In the genomic region with DNA sequence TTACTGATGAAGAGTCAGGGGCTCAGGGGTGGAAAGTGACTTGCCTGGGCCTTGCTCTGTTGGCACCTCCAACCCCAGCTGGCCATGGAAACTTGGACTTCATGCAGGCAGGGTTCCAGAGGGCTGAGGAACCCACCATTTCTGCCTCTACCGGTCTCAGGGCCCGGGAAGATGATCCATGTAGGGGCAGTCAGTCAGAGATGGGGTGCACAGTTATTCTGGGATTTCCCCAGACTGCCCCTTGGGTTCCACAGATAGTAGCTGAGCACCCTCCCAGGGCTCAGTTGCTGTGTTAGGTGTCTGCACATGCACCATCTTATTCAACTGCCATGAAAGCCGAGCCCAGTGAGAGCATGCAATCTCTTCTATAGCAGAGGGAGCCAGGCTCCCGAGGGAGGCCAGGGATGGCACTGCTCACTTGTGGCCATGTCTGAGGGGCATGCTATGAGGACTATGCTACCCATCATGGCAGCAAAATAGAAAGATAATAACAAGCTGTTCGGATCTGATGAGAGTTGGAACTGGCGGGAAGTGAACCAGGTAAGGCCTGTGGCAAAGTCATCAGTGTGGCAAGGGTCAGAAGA, we compare ENCODE assay signal across 24 cellular contexts. TPM values are rescaled to one million over a fixed set of nuclear protein-coding genes. Genes with fewer than 3 reads are reported as not detected.
A peak's percentile ranks its signal among the peaks of the same experiment; 100 is the strongest.
DNase-seq lines count a peak whose midpoint lies in the region; ATAC-seq and TF ChIP-seq lines count a peak whose summit lies in the region.
"Had no signal": no experiment of that assay in that cellular context is flagged by ENCODE, and none has a peak within 500 bp of the region (broad histone marks: within the 10 kb centered on the region; RNA-seq: fewer than 3 reads in every experiment).

No MANE protein-coding gene starts in this region.

- H3K4me3 ChIP-seq in endodermal cell (ENCODE audit: low read length) = no peak overlapping the region
- H3K4me3 ChIP-seq: cardiac muscle cell had no signal

- H3K9me3 Mint-ChIP-seq in endodermal cell (no peaks in the 10 kb centered on the region), progenitor cell of endocrine pancreas (ENCODE audit: low read depth) (no peaks in the 10 kb centered on the region)
- H3K9me3 Mint-ChIP-seq: CD8-positive, alpha-beta T cell; WTC11 had no signal

- TF ChIP-seq CTCF in endodermal cell (conservative IDR thresholded peaks at IDR 0.05) (no peak), progenitor cell of endocrine pancreas (IDR thresholded peaks at IDR 0.05; ENCODE audit: unreplicated experiment) (no peak)

- DNase-seq in activated effector memory CD4-positive, alpha-beta T cell treated with anti-CD3 and anti-CD28 coated beads, Interleukin-2, amount 50 U/mL, for 16 hours = peak; percentile 34
- DNase-seq in activated effector memory CD4-positive, alpha-beta T cell treated with Interleukin-2 at 50 U/mL for 16 hours = no peak
- DNase-seq in endodermal cell (peak; percentile 22), progenitor cell of endocrine pancreas (ENCODE audit: low spot score, unreplicated experiment) (peak; percentile 4), ureter (ENCODE audit: low spot score) (peak; percentile 29), NCI-H2171 treated with DMSO at 0.1 percent for 48 hours (lab: John Stamatoyannopoulos, UW) (no peak), MV-4-11 (lab: John Stamatoyannopoulos, UW) (no peak)
- DNase-seq: 8988T; activated CD4-positive, alpha-beta T cell treated with anti-CD3 and anti-CD28 coated beads, Interleukin-2, amount 50 U/mL, for 4 hours; activated T-cell treated with anti-CD3 and anti-CD28 coated beads for 4 hours; amniotic stem cell; DMS53; foreskin keratinocyte; GDM1; H7; islet precursor cell; NCI-H1694 treated with DMSO at 0.1 percent for 48 hours; NCI-H774; T1000 had no signal

- no peak overlapping the region for H3K27ac Mint-ChIP-seq in endodermal cell
- no peak overlapping the region for H3K27ac Mint-ChIP-seq in progenitor cell of endocrine pancreas
- H3K27ac Mint-ChIP-seq: CD8-positive, alpha-beta T cell; WTC11 had no signal

- no peak for ATAC-seq in HG03108 (IDR thresholded peaks at IDR 0.05; ENCODE audit: unreplicated experiment)
- ATAC-seq: CD8-positive, alpha-beta T cell; foreskin keratinocyte; WTC11 had no signal

- no peaks in the 10 kb centered on the region for H3K36me3 Mint-ChIP-seq in endodermal cell (ENCODE audit: low read depth)
- no peaks in the 10 kb centered on the region for H3K36me3 Mint-ChIP-seq in progenitor cell of endocrine pancreas (ENCODE audit: insufficient read depth)
- H3K36me3 Mint-ChIP-seq: CD8-positive, alpha-beta T cell; WTC11 had no signal

- H3K27ac ChIP-seq in endodermal cell (ENCODE audit: low read depth, low read length) = no peak overlapping the region
- H3K27ac ChIP-seq: cardiac muscle cell, epithelial cell of prostate, foreskin keratinocyte had no signal

- H3K27me3 ChIP-seq in endodermal cell (ENCODE audit: control insufficient read depth, insufficient read depth, low read length, poor library complexity, severe bottlenecking) = no peaks in the 10 kb centered on the region
- H3K27me3 ChIP-seq: cardiac muscle cell, foreskin keratinocyte had no signal

- H3K36me3 ChIP-seq in endodermal cell (ENCODE audit: control insufficient read depth, insufficient read depth, low read length) = no peaks in the 10 kb centered on the region
- H3K36me3 ChIP-seq: cardiac muscle cell had no signal

- H3K27me3 Mint-ChIP-seq in endodermal cell (ENCODE audit: insufficient read depth) = peaks cover 24% of the 10 kb centered on the region
- peaks cover 59% of the 10 kb centered on the region for H3K27me3 Mint-ChIP-seq in progenitor cell of endocrine pancreas

- peaks cover 13% of the 10 kb centered on the region for H3K4me1 Mint-ChIP-seq in endodermal cell
- H3K4me1 Mint-ChIP-seq in progenitor cell of endocrine pancreas (ENCODE audit: low read depth) = peaks cover 5% of the 10 kb centered on the region

- no peak overlapping the region for H3K4me3 Mint-ChIP-seq in endodermal cell
- H3K4me3 Mint-ChIP-seq in progenitor cell of endocrine pancreas (ENCODE audit: low read depth) = no peak overlapping the region
- H3K4me3 Mint-ChIP-seq: CD8-positive, alpha-beta T cell; WTC11 had no signal

- H3K4me1 ChIP-seq in endodermal cell (ENCODE audit: control insufficient read depth, insufficient read depth, low read length) = peaks cover 4% of the 10 kb centered on the region

- H3K9me3 ChIP-seq in endodermal cell (ENCODE audit: control insufficient read depth, low read length) = no peaks in the 10 kb centered on the region

- no peak overlapping the region for H3K9ac ChIP-seq in endodermal cell (ENCODE audit: extremely low read depth, low read length, poor library complexity, severe bottlenecking)

- WGBS in endodermal cell (ENCODE audit: insufficient coverage in 1 of 2, insufficient read length in 1 of 2), 2 experiments = 89 to 95% methylated on average over 4 to 6 of the region's 6 CpGs

RNA-seq across cellular contexts. Expression of gene RHOB, which starts 37.3 kb away (rescaled TPM):
- total RNA-seq in endodermal cell = 10 to 100 TPM; 25.6 to 47.0 TPM
- polyA plus RNA-seq in endodermal cell (2013, experiment 1 of 2) = 148 TPM
- 167 TPM for polyA plus RNA-seq in endodermal cell (2013, experiment 2 of 2)
- total RNA-seq in progenitor cell of endocrine pancreas = 140 and 148 TPM in 2 replicates
- 304 TPM for total RNA-seq in ureter

Comparison
In these comparisons a context has a peak if more than half of its experiments do, and no peak if none do; other contexts are left out.
1. DNase-seq: peak in activated effector memory CD4-positive, alpha-beta T cell treated with anti-CD3 and anti-CD28 coated beads, Interleukin-2, amount 50 U/mL, for 16 hours (single experiment), endodermal cell (single experiment), progenitor cell of endocrine pancreas (single experiment) and ureter (single experiment); none in activated effector memory CD4-positive, alpha-beta T cell treated with Interleukin-2 at 50 U/mL for 16 hours (single experiment), NCI-H2171 treated with DMSO at 0.1 percent for 48 hours (single experiment) and MV-4-11 (single experiment).